ENCODE assay signal across 24 cellular contexts in the genomic region with DNA sequence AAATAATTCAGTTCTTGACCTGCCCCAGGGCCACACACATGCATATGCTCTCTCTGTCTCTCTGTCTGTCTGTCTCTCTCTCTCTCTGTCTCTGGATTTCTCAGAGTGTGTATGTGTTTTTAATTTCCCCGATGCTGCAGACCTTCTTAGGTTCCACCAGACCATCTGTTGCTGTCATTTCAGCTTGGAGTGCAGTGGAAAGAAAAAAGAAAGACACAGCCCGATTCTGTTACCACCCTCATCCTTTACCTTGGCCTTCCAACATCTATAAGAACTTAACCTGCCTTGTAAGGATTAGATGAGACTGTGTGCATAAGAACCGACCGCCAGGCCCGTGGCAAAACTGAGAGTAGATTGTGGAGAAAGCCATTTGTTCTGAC. TPM values are rescaled to one million over a fixed set of nuclear protein-coding genes. Genes with fewer than 3 reads are reported as not detected.
DNase-seq lines count a peak whose midpoint lies in the region; TF ChIP-seq lines count a peak whose summit lies in the region.
"Had no signal": no experiment of that assay in that cellular context is flagged by ENCODE, and none has a peak within 500 bp of the region (broad histone marks: within the 10 kb centered on the region; RNA-seq: fewer than 3 reads in every experiment).

No MANE protein-coding gene starts in this region.

- TF ChIP-seq EP300 in tibial nerve (IDR thresholded peaks at IDR 0.05), result no peak

- H3K36me3 Mint-ChIP-seq in neural crest cell (ENCODE audit: low read depth), result no peaks in the 10 kb centered on the region
- H3K36me3 Mint-ChIP-seq: activated naive CD8-positive, alpha-beta T cell treated with anti-CD3 and anti-CD28 coated beads, Interleukin-2, amount 10 ng/mL, durations not matched to agents 7 days and 5 days; stimulated activated effector memory CD8-positive, alpha-beta T cell treated with anti-CD3 and anti-CD28 coated beads, Interleukin-12 subunit alpha, Interleukin-12 subunit beta, amount 100 ng/mL, for 72 hours had no signal

- no peaks in the 10 kb centered on the region for H3K27me3 ChIP-seq in WERI-Rb-1 (ENCODE audit: insufficient read depth, low read depth, severe bottlenecking)
- peaks cover 0 to 10% of the 10 kb centered on the region in 2 donors for H3K27me3 ChIP-seq in tibial nerve

- H3K4me1 Mint-ChIP-seq in neural crest cell, result peaks cover 22% of the 10 kb centered on the region
- H3K4me1 Mint-ChIP-seq: central memory CD8-positive, alpha-beta T cell; stimulated activated effector memory CD8-positive, alpha-beta T cell treated with anti-CD3 and anti-CD28 coated beads, Interleukin-12 subunit alpha, Interleukin-12 subunit beta, amount 100 ng/mL, for 72 hours had no signal

- TF ChIP-seq CTCF in WERI-Rb-1 (IDR thresholded peaks at IDR 0.05; ENCODE audit: low read depth, low read length) (no peak), neural crest cell (conservative IDR thresholded peaks at IDR 0.05) (no peak), tibial nerve (IDR thresholded peaks at IDR 0.05) (no peak)

- 78 to 84% methylated on average over 5 of the region's 5 CpGs for WGBS in tibial nerve, 2 donors

- H3K4me3 ChIP-seq in WERI-Rb-1 (ENCODE audit: low read depth, low read length) (no peak overlapping the region), tibial nerve (no peak overlapping the region)
- H3K4me3 ChIP-seq: smooth muscle cell had no signal

- H3K27me3 Mint-ChIP-seq in neural crest cell (ENCODE audit: low read depth), result peaks cover 31% of the 10 kb centered on the region

- peak overlapping the region; percentile 42 for H3K4me3 Mint-ChIP-seq in neural crest cell
- H3K4me3 Mint-ChIP-seq: activated naive CD8-positive, alpha-beta T cell treated with anti-CD3 and anti-CD28 coated beads, Interleukin-2, amount 10 ng/mL, durations not matched to agents 7 days and 5 days; central memory CD8-positive, alpha-beta T cell; stimulated activated effector memory CD8-positive, alpha-beta T cell treated with anti-CD3 and anti-CD28 coated beads, Interleukin-12 subunit alpha, Interleukin-12 subunit beta, amount 100 ng/mL, for 72 hours; T-helper 2 cell treated with Interferon-gamma antibody and Interleukin-4, amounts not matched to agents 5 μg/mL and 100 μg/mL, for 36 hours had no signal

- H3K27ac ChIP-seq in WERI-Rb-1 (peak overlapping the region; percentile 76), tibial nerve (peak overlapping the region in 1 of 4 donors; percentile 15)

- H3K9me3 ChIP-seq in WERI-Rb-1 (ENCODE audit: severe bottlenecking) (no peaks in the 10 kb centered on the region), tibial nerve (no peaks in the 10 kb centered on the region)

- peaks cover 5% of the 10 kb centered on the region for H3K9me3 Mint-ChIP-seq in neural crest cell
- H3K9me3 Mint-ChIP-seq: activated naive CD8-positive, alpha-beta T cell treated with anti-CD3 and anti-CD28 coated beads, Interleukin-2, amount 10 ng/mL, durations not matched to agents 7 days and 5 days; activated T-helper 2 cell treated with anti-CD3 and anti-CD28 coated beads, Interferon-gamma antibody, Interleukin-2, Interleukin-4, amounts not matched to agents 10 μg/mL and 5 μg/mL and 100 μg/mL, durations not matched to agents 14 hours and 24 hours and 36 hours; central memory CD8-positive, alpha-beta T cell; stimulated activated effector memory CD8-positive, alpha-beta T cell treated with anti-CD3 and anti-CD28 coated beads, Interleukin-12 subunit alpha, Interleukin-12 subunit beta, amount 100 ng/mL, for 72 hours; T-helper 2 cell treated with Interferon-gamma antibody and Interleukin-4, amounts not matched to agents 5 μg/mL and 100 μg/mL, for 36 hours had no signal

- H3K36me3 ChIP-seq in WERI-Rb-1 (no peaks in the 10 kb centered on the region), tibial nerve (no peaks in the 10 kb centered on the region)

- TF ChIP-seq POLR2A in tibial nerve (IDR thresholded peaks at IDR 0.05), result no peak

- no peak overlapping the region for H3K27ac Mint-ChIP-seq in neural crest cell (ENCODE audit: unreplicated experiment)
- H3K27ac Mint-ChIP-seq: activated naive CD8-positive, alpha-beta T cell treated with anti-CD3 and anti-CD28 coated beads, Interleukin-2, amount 10 ng/mL, durations not matched to agents 7 days and 5 days; activated T-helper 2 cell treated with anti-CD3 and anti-CD28 coated beads, Interferon-gamma antibody, Interleukin-2, Interleukin-4, amounts not matched to agents 10 μg/mL and 5 μg/mL and 100 μg/mL, durations not matched to agents 14 hours and 24 hours and 36 hours; stimulated activated effector memory CD8-positive, alpha-beta T cell treated with anti-CD3 and anti-CD28 coated beads, Interleukin-12 subunit alpha, Interleukin-12 subunit beta, amount 100 ng/mL, for 72 hours; T-helper 2 cell treated with Interferon-gamma antibody and Interleukin-4, amounts not matched to agents 5 μg/mL and 100 μg/mL, for 36 hours had no signal

- DNase-seq in DMS 273 (lab: John Stamatoyannopoulos, UW; ENCODE audit: unreplicated experiment), result peak; percentile 30
- peak; percentile 81 for DNase-seq in NCI-H2171 (lab: John Stamatoyannopoulos, UW)
- peak; percentile 43 for DNase-seq in WERI-Rb-1
- no peak for DNase-seq in neural crest cell (ENCODE audit: low read depth, low spot score)
- no peak for DNase-seq in activated CD4-positive, alpha-beta T cell treated with anti-CD3 and anti-CD28 coated beads, Interleukin-2, amount 50 U/mL, for 1 hour
- DNase-seq in AML-193 (lab: John Stamatoyannopoulos, UW), result no peak
- DNase-seq in tibial nerve (ENCODE audit: low spot score in 2 of 2), result no peak
- DNase-seq in NCI-H1694 treated with DMSO at 0.1 percent for 48 hours (lab: John Stamatoyannopoulos, UW), result no peak
- DNase-seq: activated CD8-positive, alpha-beta memory T cell treated with anti-CD3 and anti-CD28 coated beads, Interleukin-2, amount 50 U/mL, for 48 hours; activated naive CD8-positive, alpha-beta T cell treated with anti-CD3 and anti-CD28 coated beads, Interleukin-2, amount 10 ng/mL, durations not matched to agents 7 days and 5 days; dermis blood vessel endothelial cell; DMS79; NCI-H2081; NCI-H446; stimulated activated CD4-positive, alpha-beta T cell treated with anti-CD3 and anti-CD28 coated beads, Interleukin-2, amount 100 ng/mL, for 48 hours had no signal

- peaks cover 0 to 15% (median 6%) of the 10 kb centered on the region in 4 donors for H3K4me1 ChIP-seq in tibial nerve

RNA-seq across cellular contexts. Expression of a gene that starts 9.7 kb away (rescaled TPM):
- not detected in 2 replicates for total RNA-seq in neural crest cell
- not detected for total RNA-seq in tibial nerve
- total RNA-seq: activated naive CD8-positive, alpha-beta T cell treated with anti-CD3 and anti-CD28 coated beads, Interleukin-2, amount 10 ng/mL, durations not matched to agents 7 days and 5 days; activated T-helper 2 cell treated with anti-CD3 and anti-CD28 coated beads, Interferon-gamma antibody, Interleukin-2, Interleukin-4, amounts not matched to agents 10 μg/mL and 5 μg/mL and 100 μg/mL, durations not matched to agents 14 hours and 24 hours and 36 hours; dermis blood vessel endothelial cell; M059J; mammary epithelial cell; osteoblast; renal cortical epithelial cell; smooth muscle cell had no signal

Comparison
In these comparisons a context has a peak if more than half of its experiments do, and no peak if none do; other contexts are left out.
1. DNase-seq: peak in DMS 273 (single experiment), NCI-H2171 (single experiment) and WERI-Rb-1 (single experiment); none in neural crest cell (single experiment), activated CD4-positive, alpha-beta T cell treated with anti-CD3 and anti-CD28 coated beads, Interleukin-2, amount 50 U/mL, for 1 hour (single experiment), AML-193 (0 of 2), tibial nerve (0 of 2) and NCI-H1694 treated with DMSO at 0.1 percent for 48 hours (single experiment).